Comparison of ENCODE assay signal across 21 cellular contexts in genomic region chr7:115146148-115146547, GRCh38.
DNase-seq lines count a peak whose midpoint lies in the region; ATAC-seq, FAIRE-seq and TF ChIP-seq lines count a peak whose summit lies in the region.
"Had no signal": no experiment of that assay in that cellular context is flagged by ENCODE, and none has a peak within 500 bp of the region (broad histone marks: within the 10 kb centered on the region; RNA-seq: fewer than 3 reads in every experiment).

No MANE protein-coding gene starts in this region.

- H3K36me3 Mint-ChIP-seq in T-helper 17 cell (ENCODE audit: low read depth) (no peaks in the 10 kb centered on the region), type B pancreatic cell (no peaks in the 10 kb centered on the region)

- ATAC-seq in T-helper 17 cell: peak; percentile 52
- peak; percentile 29 for ATAC-seq in left colon

- intact Hi-C loops in left colon (cut with DNase I, micrococcal nuclease) (no loop called here), kidney (cut with DNase I) (no loop called here)

- H3K4me1 ChIP-seq in kidney (ENCODE audit: control insufficient read depth in 1 of 2, insufficient read depth in 1 of 2, low read depth in 1 of 2, low read length in 2 of 2): peaks cover 0 to 3% of the 10 kb centered on the region in 2 donors
- H3K4me1 ChIP-seq: BLaER1 had no signal

- DNase-seq in HT-29 (ENCODE audit: low spot score) (peak; percentile 79), T-helper 17 cell (no peak), left colon (no peak), type B pancreatic cell (ENCODE audit: extremely low spot score, unreplicated experiment) (no peak), cerebellar nuclear complex (lab: John Stamatoyannopoulos, UW) (no peak), kidney (no peak), HTR-8/SVneo (ENCODE audit: insufficient read length, low spot score) (no peak)
- DNase-seq: activated CD8-positive, alpha-beta memory T cell treated with anti-CD3 and anti-CD28 coated beads for 24 hours; DMS 273 treated with DMSO at 0.1 percent for 48 hours; GOT3; heart right ventricle; islet precursor cell; NCI-H2227 treated with DMSO at 0.1 percent for 48 hours; SHP77; stimulated activated CD4-positive, alpha-beta T cell treated with anti-CD3 and anti-CD28 coated beads, Interleukin-4, amount 100 ng/mL, for 1 hour; substantia nigra; WERI-Rb-1 had no signal

- no peak overlapping the region for H3K4me3 Mint-ChIP-seq in T-helper 17 cell
- H3K4me3 Mint-ChIP-seq in type B pancreatic cell: peak overlapping the region; percentile 42
- H3K4me3 Mint-ChIP-seq: activated T-helper 1 cell treated with anti-CD3 and anti-CD28 coated beads, Interleukin-12 subunit alpha, Interleukin-12 subunit beta, Interleukin-2, Interleukin-4 antibody, amounts not matched to agents 30 ng/mL and 10 ng/mL and 1 ng/mL, durations not matched to agents 14 hours and 24 hours and 36 hours had no signal

- H3K27me3 Mint-ChIP-seq in T-helper 17 cell (no peaks in the 10 kb centered on the region), type B pancreatic cell (no peaks in the 10 kb centered on the region)

- no peaks in the 10 kb centered on the region for H3K36me3 ChIP-seq in kidney (ENCODE audit: control insufficient read depth in 1 of 2, insufficient read depth in 2 of 2, low read length in 2 of 2)
- H3K36me3 ChIP-seq: BLaER1, cardiac muscle cell, heart right ventricle, WERI-Rb-1 had no signal

- H3K4me3 ChIP-seq in kidney (ENCODE audit: low read length in 2 of 2): no peak overlapping the region
- H3K4me3 ChIP-seq: BLaER1, cardiac muscle cell, heart right ventricle had no signal

- H3K4me1 Mint-ChIP-seq in T-helper 17 cell (peaks cover 6% of the 10 kb centered on the region), type B pancreatic cell (ENCODE audit: unreplicated experiment) (peaks cover 5% of the 10 kb centered on the region)

- H3K9me3 ChIP-seq in T-helper 17 cell (ENCODE audit: control insufficient read depth, low read length, poor library complexity, severe bottlenecking) (no peaks in the 10 kb centered on the region), kidney (ENCODE audit: control insufficient read depth in 1 of 2, low read length in 2 of 2) (no peaks in the 10 kb centered on the region)
- H3K9me3 ChIP-seq: BLaER1, heart right ventricle had no signal

- FAIRE-seq in kidney (lab: Jason Lieb, UNC) (no peak), HTR-8/SVneo (lab: Jason Lieb, UNC) (no peak)

- no peak overlapping the region for H3K9ac ChIP-seq in kidney (ENCODE audit: low read length in 2 of 2)
- H3K9ac ChIP-seq: BLaER1, KMS-11 had no signal

- no peaks in the 10 kb centered on the region for H3K9me3 Mint-ChIP-seq in type B pancreatic cell
- H3K9me3 Mint-ChIP-seq: activated T-helper 1 cell treated with anti-CD3 and anti-CD28 coated beads, Interleukin-12 subunit alpha, Interleukin-12 subunit beta, Interleukin-2, Interleukin-4 antibody, amounts not matched to agents 30 ng/mL and 10 ng/mL and 1 ng/mL, durations not matched to agents 14 hours and 24 hours and 36 hours had no signal

- TF ChIP-seq CTCF in type B pancreatic cell (conservative IDR thresholded peaks at IDR 0.05) (no peak), kidney (IDR thresholded peaks at IDR 0.05; ENCODE audit: borderline replicate concordance, extremely low read depth, insufficient read depth) (no peak)

- H3K27ac ChIP-seq in kidney (ENCODE audit: low read depth in 2 of 2, low read length in 2 of 2): no peak overlapping the region
- H3K27ac ChIP-seq: BLaER1, cardiac muscle cell, heart right ventricle, KMS-11, WERI-Rb-1 had no signal

- H3K27ac Mint-ChIP-seq in T-helper 17 cell: no peak overlapping the region
- H3K27ac Mint-ChIP-seq in type B pancreatic cell: peak overlapping the region; percentile 89
- H3K27ac Mint-ChIP-seq: activated T-helper 1 cell treated with anti-CD3 and anti-CD28 coated beads, Interleukin-12 subunit alpha, Interleukin-12 subunit beta, Interleukin-2, Interleukin-4 antibody, amounts not matched to agents 30 ng/mL and 10 ng/mL and 1 ng/mL, durations not matched to agents 14 hours and 24 hours and 36 hours had no signal
